1 cellular context compared by ENCODE assay signal in the genomic region with DNA sequence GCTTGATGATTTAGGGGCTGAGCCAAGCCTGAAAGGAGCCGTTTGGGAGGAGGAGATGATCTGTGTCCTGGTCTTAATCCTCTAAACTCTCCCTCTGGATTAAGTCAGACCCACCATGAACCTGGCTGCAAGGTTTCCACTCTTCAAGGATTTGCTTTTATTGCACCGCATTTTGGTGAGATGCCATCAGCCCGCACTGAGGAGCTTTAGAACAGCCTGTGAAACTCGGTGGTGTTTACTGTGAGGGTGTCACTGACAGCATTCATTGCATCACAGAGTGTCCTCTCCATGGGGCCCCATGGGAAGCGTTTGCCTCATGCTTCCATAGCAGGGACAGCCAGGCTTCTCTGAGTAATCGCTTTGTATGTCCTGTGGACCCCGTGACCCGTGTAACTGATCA.
TF ChIP-seq lines count a peak whose summit lies in the region.

No MANE protein-coding gene starts in this region.

TF ChIP-seq in H1, 55 proteins besides CTCF, POLR2A, EP300 and RAD21:
- no peak for TF ChIP-seq YY1 (IDR thresholded peaks at IDR 0.05; ENCODE audit: low read depth, low read length)
- no peak for TF ChIP-seq JUND (IDR thresholded peaks at IDR 0.05; ENCODE audit: low read length)
- no peak for TF ChIP-seq NRF1 (IDR thresholded peaks at IDR 0.05; ENCODE audit: low read depth, low read length)
- 0 out of 2 replicates have a peak, but pooled peaks have one; percentile 7 for TF ChIP-seq CEBPB (IDR thresholded peaks at IDR 0.05; ENCODE audit: low read depth, low read length)
- TF ChIP-seq ZNF274 (IDR thresholded peaks at IDR 0.05; ENCODE audit: borderline replicate concordance, extremely low read depth, low read length), result no peak
- TF ChIP-seq KDM1A (IDR thresholded peaks at IDR 0.05; ENCODE audit: borderline replicate concordance, low read length), result no peak
- no peak for TF ChIP-seq EGR1 (IDR thresholded peaks at IDR 0.05; ENCODE audit: borderline replicate concordance, low read depth, low read length)
- no peak for TF ChIP-seq BRCA1 (IDR thresholded peaks at IDR 0.05; ENCODE audit: low read depth, low read length)
- no peak for TF ChIP-seq FOSL1 (IDR thresholded peaks at IDR 0.05; ENCODE audit: insufficient read depth, low read depth, low read length)
TF ChIP-seq in H1: peak in this region for 1.
